ENCODE assay signal across 8 cellular contexts in genomic region chr19:14196105-14196504, GRCh38. TPM values are rescaled to one million over a fixed set of nuclear protein-coding genes. Genes with fewer than 3 reads are reported as not detected.
DNase-seq lines count a peak whose midpoint lies in the region; ATAC-seq and TF ChIP-seq lines count a peak whose summit lies in the region.
"Not testable (repeated sequence)": the region's sequence is repeated elsewhere in the genome, so short reads cannot be mapped to it uniquely, and the experiment has no call there.

No MANE protein-coding gene starts in this region.

- intact Hi-C loops in dorsolateral prefrontal cortex (cut with DNase I): loop anchor here (5.0 to 10.0 kb wide), 2 partner anchors 49 to 149 kb away; no protein-coding TSS in a partner anchor
- intact Hi-C loops in left colon (cut with DNase I, micrococcal nuclease): not testable (repeated sequence)

- TF ChIP-seq CTCF in GM06990 (IDR thresholded peaks at IDR 0.05; ENCODE audit: insufficient read depth, low read length, poor library complexity, severe bottlenecking) (peak; percentile 69), SU-DHL-6 (IDR thresholded peaks at IDR 0.05; ENCODE audit: insufficient read depth, low read length, poor library complexity, severe bottlenecking) (peak; percentile 50), dorsolateral prefrontal cortex (IDR thresholded peaks at IDR 0.05 in 54 of 56, conservative IDR thresholded peaks at IDR 0.05 in 2 of 56; ENCODE audit: low read depth in 1 of 56, partially characterized antibody in 56 of 56) (peak in 53 of 56 donors; percentile 26 to 74 (median 60)), upper lobe of left lung (IDR thresholded peaks at IDR 0.05) (peak; percentile 50 to 78 (median 66))

- H3K27ac ChIP-seq in SU-DHL-6 (ENCODE audit: low read depth, low read length); upper lobe of left lung: not testable (repeated sequence)
- H3K27ac ChIP-seq in dorsolateral prefrontal cortex: peak overlapping the region in 2 of 59 donors; percentile 2 to 35

- H4K20me1 ChIP-seq in SU-DHL-6 (ENCODE audit: low read depth, low read length): not testable (repeated sequence)

- H2AFZ ChIP-seq in SU-DHL-6 (ENCODE audit: low read depth, low read length, severe bottlenecking): not testable (repeated sequence)

- TF ChIP-seq EP300 in upper lobe of left lung (IDR thresholded peaks at IDR 0.05): not testable (repeated sequence)

- not testable (repeated sequence) for H3K9ac ChIP-seq in SU-DHL-6 (ENCODE audit: low read length)

- not testable (repeated sequence) for H3K9me2 ChIP-seq in SU-DHL-6 (replicated peaks; ENCODE audit: insufficient read depth, low read length)

- not testable (repeated sequence) for TF ChIP-seq POLR2A in upper lobe of left lung (IDR thresholded peaks at IDR 0.05)

- not testable (repeated sequence) for H3K27me3 ChIP-seq in GM06990 (replicated peaks; ENCODE audit: control insufficient read depth, insufficient read depth, low read length); SU-DHL-6 (ENCODE audit: low read length); dorsolateral prefrontal cortex; upper lobe of left lung

- H3K4me1 ChIP-seq in upper lobe of left lung: peaks cover 6 to 14% (median 7%) of the 10 kb centered on the region in 4 donors

- not testable (repeated sequence) for H3K4me2 ChIP-seq in SU-DHL-6 (ENCODE audit: low read depth, low read length, poor library complexity, severe bottlenecking)

- H3K9me3 ChIP-seq in SU-DHL-6 (ENCODE audit: insufficient read depth, low read length); upper lobe of left lung: not testable (repeated sequence)

- H3K36me3 ChIP-seq in GM06990 (ENCODE audit: control insufficient read depth, insufficient read depth, low read length); SU-DHL-6 (ENCODE audit: low read length); upper lobe of left lung: not testable (repeated sequence)

- WGBS in upper lobe of left lung, 2 donors: 39 to 42% methylated on average over 12 of the region's 12 CpGs

- not testable (repeated sequence) for H3K79me2 ChIP-seq in SU-DHL-6 (ENCODE audit: insufficient read depth, low read length)

- ATAC-seq in left colon (peak; percentile 70), upper lobe of left lung (ENCODE audit: low FRiP score in 2 of 2) (peak; percentile 58 to 78)

- not testable (repeated sequence) for DNase-seq in GM06990 (ENCODE audit: extremely low read depth, insufficient read length)
- DNase-seq in MV-4-11 (lab: John Stamatoyannopoulos, UW) (peak; percentile 52), dorsolateral prefrontal cortex (peak in 4 of 10 donors; percentile 44 to 71 (median 56)), left colon (peak in 1 of 2 donors; percentile 83), upper lobe of left lung (peak in 1 of 2 donors; percentile 69)
- DNase-seq in activated T-cell treated with anti-CD3 and anti-CD28 coated beads, Interleukin-2, amount 50 U/mL, for 1 hour: peak; percentile 80
- peak; percentile 37 to 73 for DNase-seq in stimulated activated CD4-positive, alpha-beta T cell treated with anti-CD3 and anti-CD28 coated beads, Interleukin-12 subunit alpha, Interleukin-12 subunit beta, amount 100 ng/mL, for 24 hours (ENCODE audit: low read depth in 2 of 2)

- not testable (repeated sequence) for H3K4me3 ChIP-seq in GM06990 (replicated peaks; ENCODE audit: low read depth, low read length); SU-DHL-6 (ENCODE audit: insufficient read depth, low read length, poor library complexity, severe bottlenecking); dorsolateral prefrontal cortex; upper lobe of left lung

- H3F3A ChIP-seq in SU-DHL-6 (ENCODE audit: insufficient read depth): not testable (repeated sequence)

RNA-seq across cellular contexts. Expression of gene ADGRL1, which starts 9.9 kb away (rescaled TPM):
- total RNA-seq in dorsolateral prefrontal cortex (100 to 1,000 TPM in 119 of 120 experiments, 10 to 100 TPM in 1; 90.1 to 295 (median 174) TPM), left colon (10 to 100 TPM; 34.6 to 55.9 TPM), upper lobe of left lung (10 to 100 TPM; 23.5 to 33.2 (median 27.4) TPM)

RNA-seq across cellular contexts. Expression of gene ASF1B, which starts 59.7 kb away (rescaled TPM):
- 1 to 10 TPM in 13 of 120 experiments, under 1 TPM in 42, not detected in 65; 0.22 to 2.4 (median 0.63) TPM for total RNA-seq in dorsolateral prefrontal cortex
- 10 to 100 TPM in 1 of 2 donors, 1 to 10 TPM in 1; 6.5 to 12.5 TPM for total RNA-seq in left colon
- total RNA-seq in upper lobe of left lung: 1 to 10 TPM; 1.2 to 4.9 (median 3.0) TPM
